Comparison of ENCODE assay signal across 9 cellular contexts in the genomic region with DNA sequence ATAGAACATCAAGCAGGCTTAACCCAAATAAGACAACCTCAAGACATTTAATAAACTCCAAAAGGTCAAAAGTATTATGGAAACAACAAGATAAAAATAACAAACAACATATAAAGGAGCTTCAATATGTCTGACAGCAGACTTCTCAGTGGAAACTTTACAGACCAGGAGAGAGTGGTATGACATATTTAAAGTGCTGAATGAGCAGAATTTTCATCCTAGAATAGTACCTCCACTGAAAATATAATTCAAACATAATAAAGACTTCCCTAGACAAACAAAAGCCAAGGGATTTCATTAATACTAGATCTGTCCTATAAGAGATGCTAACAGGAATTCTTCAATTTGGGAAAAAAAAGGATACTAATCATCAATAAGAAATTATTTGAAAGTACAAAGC.
"Had no signal": no experiment of that assay in that cellular context is flagged by ENCODE, and none has a peak within 500 bp of the region (broad histone marks: within the 10 kb centered on the region; RNA-seq: fewer than 3 reads in every experiment).

No MANE protein-coding gene starts in this region.

- H3K27ac ChIP-seq: GM23248, KMS-11 had no signal

- H3K4me3 ChIP-seq: GM23248 had no signal

- H3K4me2 ChIP-seq: KMS-11 had no signal

- H2AFZ ChIP-seq: GM23248 had no signal

- DNase-seq: GM23248, GOT3, H9, HCEC 1CT, Karpas-422, KBM-7 had no signal

- FAIRE-seq: H54, HTR-8/SVneo had no signal

- H3K9ac ChIP-seq: GM23248, KMS-11 had no signal
